Comparison of ENCODE assay signal across 22 cellular contexts in the genomic region with DNA sequence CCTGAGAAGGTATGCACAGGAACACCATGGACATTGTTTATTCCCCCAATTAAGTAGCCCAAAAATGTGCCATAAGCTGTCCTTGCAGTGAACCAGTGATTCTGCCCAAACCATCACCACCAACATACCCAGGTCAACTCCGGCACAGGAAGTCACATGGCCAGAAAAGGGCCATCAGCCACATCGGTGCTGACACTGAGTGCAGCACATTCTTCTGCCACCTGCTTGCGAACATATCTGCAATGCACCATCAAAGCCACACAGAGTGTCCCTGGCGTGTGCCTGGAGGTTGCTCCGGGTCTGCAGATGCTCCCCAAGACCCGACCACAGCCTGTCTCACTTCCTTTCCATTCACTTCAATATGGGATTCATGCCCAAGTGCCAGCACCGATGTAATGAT. TPM values are rescaled to one million over a fixed set of nuclear protein-coding genes. Genes with fewer than 3 reads are reported as not detected.
DNase-seq lines count a peak whose midpoint lies in the region; ATAC-seq, FAIRE-seq and TF ChIP-seq lines count a peak whose summit lies in the region.
"Had no signal": no experiment of that assay in that cellular context is flagged by ENCODE, and none has a peak within 500 bp of the region (broad histone marks: within the 10 kb centered on the region; RNA-seq: fewer than 3 reads in every experiment).

No MANE protein-coding gene starts in this region.

- ATAC-seq in GM19468 (IDR thresholded peaks at IDR 0.05; ENCODE audit: extremely low read depth, unreplicated experiment), result peak; percentile 50
- ATAC-seq in HG03457 (IDR thresholded peaks at IDR 0.05; ENCODE audit: unreplicated experiment), result peak; percentile 52
- no peak for ATAC-seq in Right ventricle myocardium inferior
- no peak for ATAC-seq in GM21529 (IDR thresholded peaks at IDR 0.05; ENCODE audit: unreplicated experiment)
- ATAC-seq: right cardiac atrium had no signal

- FAIRE-seq in GM12891 (lab: Jason Lieb, UNC), result peak; percentile 95
- FAIRE-seq: endothelial cell of umbilical vein, frontal cortex, TTC549 had no signal

- DNase-seq in GM12891 (ENCODE audit: insufficient read length, low spot score) (no peak), immature natural killer cell (peak; percentile 28 to 33 (median 30)), Right ventricle myocardium inferior (ENCODE audit: missing footprints) (no peak), LoVo (ENCODE audit: low spot score) (no peak), DMS 273 (lab: John Stamatoyannopoulos, UW; ENCODE audit: unreplicated experiment) (no peak)
- DNase-seq: activated CD4-positive, alpha-beta memory T cell treated with anti-CD3 and anti-CD28 coated beads for 36 hours; adrenal gland; Calu3; cerebellar nuclear complex; GF-D8; NCI-H1417; NCI-H2227 treated with DMSO at 0.1 percent for 48 hours; right cardiac atrium; stimulated activated CD8-positive, alpha-beta memory T cell treated with anti-CD3 and anti-CD28 coated beads, Interleukin-4, amount 100 ng/mL, for 48 hours had no signal

- intact Hi-C loops in Right ventricle myocardium inferior (cut with DNase I), result no loop called here

- H3K36me3 Mint-ChIP-seq in immature natural killer cell, result peaks cover 0 to 3% (median 0%) of the 10 kb centered on the region in 3 donors
- H3K36me3 Mint-ChIP-seq: activated CD4-positive, alpha-beta memory T cell treated with anti-CD3 and anti-CD28 coated beads for 36 hours had no signal

- no peaks in the 10 kb centered on the region for H3K9me3 Mint-ChIP-seq in immature natural killer cell
- H3K9me3 Mint-ChIP-seq: activated CD4-positive, alpha-beta memory T cell treated with anti-CD3 and anti-CD28 coated beads for 36 hours had no signal

- peak overlapping the region; percentile 11 to 85 (median 72) for H3K27ac Mint-ChIP-seq in immature natural killer cell
- H3K27ac Mint-ChIP-seq: activated CD4-positive, alpha-beta memory T cell treated with anti-CD3 and anti-CD28 coated beads for 36 hours had no signal

- H3K4me1 Mint-ChIP-seq in immature natural killer cell, result peaks cover 16 to 51% of the 10 kb centered on the region in 2 donors

- H3K4me3 Mint-ChIP-seq in immature natural killer cell, result peak overlapping the region; percentile 13 to 62 (median 47)
- H3K4me3 Mint-ChIP-seq: activated CD4-positive, alpha-beta memory T cell treated with anti-CD3 and anti-CD28 coated beads for 36 hours had no signal

- peaks cover 0 to 5% (median 2%) of the 10 kb centered on the region in 3 donors for H3K27me3 Mint-ChIP-seq in immature natural killer cell (ENCODE audit: low read depth in 3 of 3)
- H3K27me3 Mint-ChIP-seq: activated CD4-positive, alpha-beta memory T cell treated with anti-CD3 and anti-CD28 coated beads for 36 hours had no signal

- TF ChIP-seq POLR2A in GM12891 (IDR thresholded peaks at IDR 0.05; ENCODE audit: low read depth, low read length), result no peak

TF ChIP-seq in GM12891, 5 proteins besides CTCF, POLR2A, EP300 and RAD21:
- TF ChIP-seq PAX5 (IDR thresholded peaks at IDR 0.05; ENCODE audit: insufficient read depth, low read length, severe bottlenecking) (no peak), SPI1 (IDR thresholded peaks at IDR 0.05; ENCODE audit: low read depth, low read length) (peak; percentile 61)

RNA-seq across cellular contexts. Expression of a gene that starts 37.6 kb away (rescaled TPM):
- polyA plus RNA-seq in GM12891 (2012; ENCODE audit: low read depth, missing spikeins), result 21.7 TPM
- polyA plus RNA-seq in immature natural killer cell, result 100 to 1,000 TPM in 1 of 3 donors, 10 to 100 TPM in 2; 50.1 to 125 (median 82.6) TPM
- 4.2 TPM for total RNA-seq in Right ventricle myocardium inferior
- total RNA-seq: activated CD4-positive, alpha-beta memory T cell treated with anti-CD3 and anti-CD28 coated beads for 36 hours; endothelial cell of umbilical vein had no signal
- polyA plus RNA-seq: AG04450, endothelial cell of umbilical vein, neural cell had no signal

Comparison
In these comparisons a context has a peak if more than half of its experiments do, and no peak if none do; other contexts are left out.
1. DNase-seq: peak in immature natural killer cell (3 of 3); none in GM12891 (single experiment), Right ventricle myocardium inferior (single experiment), LoVo (single experiment) and DMS 273 (single experiment).
2. ATAC-seq: peak in GM19468 (single experiment) and HG03457 (single experiment); none in Right ventricle myocardium inferior (single experiment) and GM21529 (single experiment).